ENCODE assay signal across 12 cellular contexts in genomic region chr7:4416436-4417092, GRCh38.
A peak's percentile ranks its signal among the peaks of the same experiment; 100 is the strongest.
DNase-seq lines count a peak whose midpoint lies in the region; ATAC-seq and TF ChIP-seq lines count a peak whose summit lies in the region.
"Had no signal": no experiment of that assay in that cellular context is flagged by ENCODE, and none has a peak within 500 bp of the region (broad histone marks: within the 10 kb centered on the region; RNA-seq: fewer than 3 reads in every experiment).

No MANE protein-coding gene starts in this region.

- ATAC-seq in thoracic aorta (ENCODE audit: insufficient number of reproducible peaks, low FRiP score, low read depth), result no peak

- H3K27me3 Mint-ChIP-seq in activated naive CD4-positive, alpha-beta T cell treated with anti-CD3 and anti-CD28 coated beads, Interleukin-2, amount 50 U/mL, for 24 hours, result peaks cover 8% of the 10 kb centered on the region

- no peaks in the 10 kb centered on the region for H3K4me1 ChIP-seq in thoracic aorta (ENCODE audit: control insufficient read depth in 1 of 2, low read depth in 2 of 2)

- no peak overlapping the region for H3K27ac Mint-ChIP-seq in activated naive CD4-positive, alpha-beta T cell treated with anti-CD3 and anti-CD28 coated beads, Interleukin-2, amount 50 U/mL, for 24 hours
- H3K27ac Mint-ChIP-seq: activated T-helper 2 cell treated with anti-CD3 and anti-CD28 coated beads, Interferon-gamma antibody, Interleukin-2, Interleukin-4, amounts not matched to agents 10 μg/mL and 5 μg/mL and 100 μg/mL, durations not matched to agents 14 hours and 24 hours and 36 hours had no signal

- peak overlapping the region; percentile 75 for H3K4me3 Mint-ChIP-seq in activated naive CD4-positive, alpha-beta T cell treated with anti-CD3 and anti-CD28 coated beads, Interleukin-2, amount 50 U/mL, for 24 hours

- no peaks in the 10 kb centered on the region for H3K27me3 ChIP-seq in thoracic aorta (replicated peaks; ENCODE audit: insufficient read depth)

- peaks cover 21% of the 10 kb centered on the region for H3K9me3 Mint-ChIP-seq in activated naive CD4-positive, alpha-beta T cell treated with anti-CD3 and anti-CD28 coated beads, Interleukin-2, amount 50 U/mL, for 24 hours

- no peak for DNase-seq in activated naive CD4-positive, alpha-beta T cell treated with anti-CD3 and anti-CD28 coated beads, Interleukin-2, amount 50 U/mL, for 16 hours
- DNase-seq in NCI-H526 treated with DMSO at 0.1 percent for 48 hours (lab: John Stamatoyannopoulos, UW) (peak; percentile 63), fibroblast of the aortic adventitia (ENCODE audit: low read depth) (peak; percentile 1), thoracic aorta (ENCODE audit: low spot score) (no peak), T-helper 9 cell (no peak), GM13977 (ENCODE audit: low spot score) (no peak)
- no peak for DNase-seq in activated CD8-positive, alpha-beta memory T cell treated with anti-CD3 and anti-CD28 coated beads, Interleukin-2, amount 50 U/mL, for 4 hours
- DNase-seq: T-helper 1 cell had no signal

- H3K9me3 ChIP-seq in thoracic aorta, result peaks cover 3% of the 10 kb centered on the region

- H3K27ac ChIP-seq in thoracic aorta, result no peak overlapping the region
- H3K27ac ChIP-seq: C4-2B, KMS-11 had no signal

- TF ChIP-seq CTCF in fibroblast of the aortic adventitia (IDR thresholded peaks at IDR 0.05; ENCODE audit: insufficient read depth, low read length) (no peak), thoracic aorta (IDR thresholded peaks at IDR 0.05) (no peak), GM13977 (IDR thresholded peaks at IDR 0.05; ENCODE audit: extremely low read depth, insufficient read depth, missing control alignments) (no peak)

- no peak overlapping the region for H3K4me3 ChIP-seq in fibroblast of the aortic adventitia (ENCODE audit: low read depth, low read length)
- peak overlapping the region; percentile 58 for H3K4me3 ChIP-seq in thoracic aorta

- H3K4me1 Mint-ChIP-seq in activated naive CD4-positive, alpha-beta T cell treated with anti-CD3 and anti-CD28 coated beads, Interleukin-2, amount 50 U/mL, for 24 hours, result no peaks in the 10 kb centered on the region

- no peaks in the 10 kb centered on the region for H3K36me3 ChIP-seq in thoracic aorta

- in situ Hi-C loops in GM13977 (cut with MboI; ENCODE audit: low pct_unique_long_range_greater_than_20kb, low sequenced_read_pairs, unreplicated experiment), result no loop called here

- no peaks in the 10 kb centered on the region for H3K36me3 Mint-ChIP-seq in activated naive CD4-positive, alpha-beta T cell treated with anti-CD3 and anti-CD28 coated beads, Interleukin-2, amount 50 U/mL, for 24 hours

Comparison
In these comparisons a context has a peak if more than half of its experiments do, and no peak if none do; other contexts are left out.
1. DNase-seq: peak in NCI-H526 treated with DMSO at 0.1 percent for 48 hours (single experiment) and fibroblast of the aortic adventitia (single experiment); none in activated naive CD4-positive, alpha-beta T cell treated with anti-CD3 and anti-CD28 coated beads, Interleukin-2, amount 50 U/mL, for 16 hours (single experiment), thoracic aorta (single experiment), T-helper 9 cell (single experiment), GM13977 (single experiment) and activated CD8-positive, alpha-beta memory T cell treated with anti-CD3 and anti-CD28 coated beads, Interleukin-2, amount 50 U/mL, for 4 hours (single experiment).